ENCODE assay signal across 2 cellular contexts in genomic region chr1:1069061-1069710, GRCh38.
TF ChIP-seq lines count a peak whose summit lies in the region.

No MANE protein-coding gene starts in this region.

TF ChIP-seq in HEK293, 187 proteins besides CTCF, POLR2A, EP300 and RAD21 (continued from another document and continues in another):
- TF ChIP-seq ZNF768 (tag by site-specific recombination; IDR thresholded peaks at IDR 0.05): no peak
- TF ChIP-seq SP7 (tag by site-specific recombination; IDR thresholded peaks at IDR 0.05): 0 out of 2 replicates have a peak, but pooled peaks have one; percentile 17
- TF ChIP-seq, protein P1, sequence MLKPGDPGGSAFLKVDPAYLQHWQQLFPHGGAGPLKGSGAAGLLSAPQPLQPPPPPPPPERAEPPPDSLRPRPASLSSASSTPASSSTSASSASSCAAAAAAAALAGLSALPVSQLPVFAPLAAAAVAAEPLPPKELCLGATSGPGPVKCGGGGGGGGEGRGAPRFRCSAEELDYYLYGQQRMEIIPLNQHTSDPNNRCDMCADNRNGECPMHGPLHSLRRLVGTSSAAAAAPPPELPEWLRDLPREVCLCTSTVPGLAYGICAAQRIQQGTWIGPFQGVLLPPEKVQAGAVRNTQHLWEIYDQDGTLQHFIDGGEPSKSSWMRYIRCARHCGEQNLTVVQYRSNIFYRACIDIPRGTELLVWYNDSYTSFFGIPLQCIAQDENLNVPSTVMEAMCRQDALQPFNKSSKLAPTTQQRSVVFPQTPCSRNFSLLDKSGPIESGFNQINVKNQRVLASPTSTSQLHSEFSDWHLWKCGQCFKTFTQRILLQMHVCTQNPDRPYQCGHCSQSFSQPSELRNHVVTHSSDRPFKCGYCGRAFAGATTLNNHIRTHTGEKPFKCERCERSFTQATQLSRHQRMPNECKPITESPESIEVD (tag by site-specific recombination; IDR thresholded peaks at IDR 0.05): no peak
- TF ChIP-seq, protein P2, sequence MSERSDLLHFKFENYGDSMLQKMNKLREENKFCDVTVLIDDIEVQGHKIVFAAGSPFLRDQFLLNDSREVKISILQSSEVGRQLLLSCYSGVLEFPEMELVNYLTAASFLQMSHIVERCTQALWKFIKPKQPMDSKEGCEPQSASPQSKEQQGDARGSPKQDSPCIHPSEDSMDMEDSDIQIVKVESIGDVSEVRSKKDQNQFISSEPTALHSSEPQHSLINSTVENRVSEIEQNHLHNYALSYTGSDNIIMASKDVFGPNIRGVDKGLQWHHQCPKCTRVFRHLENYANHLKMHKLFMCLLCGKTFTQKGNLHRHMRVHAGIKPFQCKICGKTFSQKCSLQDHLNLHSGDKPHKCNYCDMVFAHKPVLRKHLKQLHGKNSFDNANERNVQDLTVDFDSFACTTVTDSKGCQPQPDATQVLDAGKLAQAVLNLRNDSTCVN (tag by site-specific recombination; optimal IDR thresholded peaks at IDR 0.05): peak; percentile 56
- no peak for TF ChIP-seq ZNF76 (tag by site-specific recombination; IDR thresholded peaks at IDR 0.05; ENCODE audit: borderline replicate concordance, low read depth)
- TF ChIP-seq PBX3 (CRISPR knock-in tag; IDR thresholded peaks at IDR 0.05): 0 out of 2 replicates have a peak, but pooled peaks have one; percentile 30
- TF ChIP-seq, protein P3, sequence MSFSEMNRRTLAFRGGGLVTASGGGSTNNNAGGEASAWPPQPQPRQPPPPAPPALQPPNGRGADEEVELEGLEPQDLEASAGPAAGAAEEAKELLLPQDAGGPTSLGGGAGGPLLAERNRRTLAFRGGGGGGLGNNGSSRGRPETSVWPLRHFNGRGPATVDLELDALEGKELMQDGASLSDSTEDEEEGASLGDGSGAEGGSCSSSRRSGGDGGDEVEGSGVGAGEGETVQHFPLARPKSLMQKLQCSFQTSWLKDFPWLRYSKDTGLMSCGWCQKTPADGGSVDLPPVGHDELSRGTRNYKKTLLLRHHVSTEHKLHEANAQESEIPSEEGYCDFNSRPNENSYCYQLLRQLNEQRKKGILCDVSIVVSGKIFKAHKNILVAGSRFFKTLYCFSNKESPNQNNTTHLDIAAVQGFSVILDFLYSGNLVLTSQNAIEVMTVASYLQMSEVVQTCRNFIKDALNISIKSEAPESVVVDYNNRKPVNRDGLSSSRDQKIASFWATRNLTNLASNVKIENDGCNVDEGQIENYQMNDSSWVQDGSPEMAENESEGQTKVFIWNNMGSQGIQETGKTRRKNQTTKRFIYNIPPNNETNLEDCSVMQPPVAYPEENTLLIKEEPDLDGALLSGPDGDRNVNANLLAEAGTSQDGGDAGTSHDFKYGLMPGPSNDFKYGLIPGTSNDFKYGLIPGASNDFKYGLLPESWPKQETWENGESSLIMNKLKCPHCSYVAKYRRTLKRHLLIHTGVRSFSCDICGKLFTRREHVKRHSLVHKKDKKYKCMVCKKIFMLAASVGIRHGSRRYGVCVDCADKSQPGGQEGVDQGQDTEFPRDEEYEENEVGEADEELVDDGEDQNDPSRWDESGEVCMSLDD (tag by site-specific recombination; IDR thresholded peaks at IDR 0.05): peak; percentile 56; the same call in 1 of the 2 replicates
- no peak for TF ChIP-seq ZNF202 (tag by site-specific recombination; IDR thresholded peaks at IDR 0.05; ENCODE audit: borderline replicate concordance)
- TF ChIP-seq ZNF335 (tag by site-specific recombination; conservative IDR thresholded peaks at IDR 0.05): no peak
- TF ChIP-seq ZNF416 (tag by site-specific recombination; IDR thresholded peaks at IDR 0.05): no peak
- no peak for TF ChIP-seq ZNF501 (tag by site-specific recombination; IDR thresholded peaks at IDR 0.05)
- no peak for TF ChIP-seq ZNF350 (tag by site-specific recombination; IDR thresholded peaks at IDR 0.05)
- TF ChIP-seq ZNF777 (tag by site-specific recombination; IDR thresholded peaks at IDR 0.05; ENCODE audit: borderline replicate concordance): no peak
- TF ChIP-seq ZNF664 (tag by site-specific recombination; IDR thresholded peaks at IDR 0.05): no peak
- TF ChIP-seq ZNF174 (tag by site-specific recombination; IDR thresholded peaks at IDR 0.05): no peak
- no peak for TF ChIP-seq ZNF121 (tag by site-specific recombination; IDR thresholded peaks at IDR 0.05)

TF ChIP-seq in HepG2, 621 proteins besides CTCF, POLR2A, EP300 and RAD21 (continued from another document and continues in another):
- TF ChIP-seq ERF (CRISPR knock-in tag; IDR thresholded peaks at IDR 0.05) (no peak), POLR2G (IDR thresholded peaks at IDR 0.05; ENCODE audit: low read depth, low read length) (0 out of 2 replicates have a peak, but pooled peaks have one; percentile 31), CHD2 (IDR thresholded peaks at IDR 0.05; ENCODE audit: low read depth, low read length) (peak; percentile 78), CCAR2 (optimal IDR thresholded peaks at IDR 0.05; ENCODE audit: low read depth, low read length) (no peak), FOXK2 (IDR thresholded peaks at IDR 0.05) (no peak), PHB2 (IDR thresholded peaks at IDR 0.05; ENCODE audit: partially characterized antibody) (no peak), ONECUT2 (CRISPR knock-in tag; IDR thresholded peaks at IDR 0.05) (no peak), NFE2 (CRISPR knock-in tag; IDR thresholded peaks at IDR 0.05) (no peak), RFX3 (CRISPR knock-in tag; IDR thresholded peaks at IDR 0.05) (peak; percentile 84), KLF9 (CRISPR knock-in tag; IDR thresholded peaks at IDR 0.05; ENCODE audit: low read depth) (peak; percentile 92), TBX2 (CRISPR knock-in tag; IDR thresholded peaks at IDR 0.05; ENCODE audit: borderline replicate concordance) (0 out of 2 replicates have a peak, but pooled peaks have one; percentile 30), RFX5 (IDR thresholded peaks at IDR 0.05; ENCODE audit: low read depth, low read length) (no peak), ZNF225 (CRISPR knock-in tag; IDR thresholded peaks at IDR 0.05) (no peak), ZZZ3 (CRISPR knock-in tag; IDR thresholded peaks at IDR 0.05; ENCODE audit: borderline replicate concordance) (no peak), ZKSCAN5 (CRISPR knock-in tag; IDR thresholded peaks at IDR 0.05) (no peak), ZNF543 (CRISPR knock-in tag; IDR thresholded peaks at IDR 0.05) (0 out of 2 replicates have a peak, but pooled peaks have one; percentile 29), ZNF891 (CRISPR knock-in tag; IDR thresholded peaks at IDR 0.05) (peak; percentile 69; the same call in 1 of the 2 replicates), HMGA1 (CRISPR knock-in tag; conservative IDR thresholded peaks at IDR 0.05) (no peak), KAT7 (CRISPR knock-in tag; IDR thresholded peaks at IDR 0.05; ENCODE audit: borderline replicate concordance) (no peak), KDM2A (CRISPR knock-in tag; IDR thresholded peaks at IDR 0.05; ENCODE audit: borderline replicate concordance, low read depth) (peak; percentile 65), ZNF292 (CRISPR knock-in tag; IDR thresholded peaks at IDR 0.05; ENCODE audit: borderline replicate concordance, low read depth) (no peak), ZBTB2 (CRISPR knock-in tag; IDR thresholded peaks at IDR 0.05; ENCODE audit: low read depth) (no peak; the same call in 1 of the 2 replicates), MIER3 (CRISPR knock-in tag; IDR thresholded peaks at IDR 0.05; ENCODE audit: borderline replicate concordance) (0 out of 2 replicates have a peak, but pooled peaks have one; percentile 27), KMT2A (CRISPR knock-in tag; IDR thresholded peaks at IDR 0.05) (no peak), KLF12 (CRISPR knock-in tag; IDR thresholded peaks at IDR 0.05; ENCODE audit: borderline replicate concordance) (peak; percentile 62; the same call in 1 of the 2 replicates), TGIF2 (CRISPR knock-in tag; IDR thresholded peaks at IDR 0.05) (0 out of 2 replicates have a peak, but pooled peaks have one; percentile 34), ZSCAN31 (CRISPR knock-in tag; IDR thresholded peaks at IDR 0.05; ENCODE audit: low read depth) (no peak)
- TF ChIP-seq, protein P4, sequence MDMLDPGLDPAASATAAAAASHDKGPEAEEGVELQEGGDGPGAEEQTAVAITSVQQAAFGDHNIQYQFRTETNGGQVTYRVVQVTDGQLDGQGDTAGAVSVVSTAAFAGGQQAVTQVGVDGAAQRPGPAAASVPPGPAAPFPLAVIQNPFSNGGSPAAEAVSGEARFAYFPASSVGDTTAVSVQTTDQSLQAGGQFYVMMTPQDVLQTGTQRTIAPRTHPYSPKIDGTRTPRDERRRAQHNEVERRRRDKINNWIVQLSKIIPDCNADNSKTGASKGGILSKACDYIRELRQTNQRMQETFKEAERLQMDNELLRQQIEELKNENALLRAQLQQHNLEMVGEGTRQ (IDR thresholded peaks at IDR 0.05; ENCODE audit: low read depth, low read length): no peak
- TF ChIP-seq, protein P4 (CRISPR knock-in tag; IDR thresholded peaks at IDR 0.05; ENCODE audit: borderline replicate concordance): no peak
- TF ChIP-seq, protein P5, sequence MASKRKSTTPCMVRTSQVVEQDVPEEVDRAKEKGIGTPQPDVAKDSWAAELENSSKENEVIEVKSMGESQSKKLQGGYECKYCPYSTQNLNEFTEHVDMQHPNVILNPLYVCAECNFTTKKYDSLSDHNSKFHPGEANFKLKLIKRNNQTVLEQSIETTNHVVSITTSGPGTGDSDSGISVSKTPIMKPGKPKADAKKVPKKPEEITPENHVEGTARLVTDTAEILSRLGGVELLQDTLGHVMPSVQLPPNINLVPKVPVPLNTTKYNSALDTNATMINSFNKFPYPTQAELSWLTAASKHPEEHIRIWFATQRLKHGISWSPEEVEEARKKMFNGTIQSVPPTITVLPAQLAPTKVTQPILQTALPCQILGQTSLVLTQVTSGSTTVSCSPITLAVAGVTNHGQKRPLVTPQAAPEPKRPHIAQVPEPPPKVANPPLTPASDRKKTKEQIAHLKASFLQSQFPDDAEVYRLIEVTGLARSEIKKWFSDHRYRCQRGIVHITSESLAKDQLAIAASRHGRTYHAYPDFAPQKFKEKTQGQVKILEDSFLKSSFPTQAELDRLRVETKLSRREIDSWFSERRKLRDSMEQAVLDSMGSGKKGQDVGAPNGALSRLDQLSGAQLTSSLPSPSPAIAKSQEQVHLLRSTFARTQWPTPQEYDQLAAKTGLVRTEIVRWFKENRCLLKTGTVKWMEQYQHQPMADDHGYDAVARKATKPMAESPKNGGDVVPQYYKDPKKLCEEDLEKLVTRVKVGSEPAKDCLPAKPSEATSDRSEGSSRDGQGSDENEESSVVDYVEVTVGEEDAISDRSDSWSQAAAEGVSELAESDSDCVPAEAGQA (IDR thresholded peaks at IDR 0.05; ENCODE audit: low read depth): no peak
- TF ChIP-seq, protein P5 (CRISPR knock-in tag; IDR thresholded peaks at IDR 0.05; ENCODE audit: borderline replicate concordance): no peak
- TF ChIP-seq, protein P6, sequence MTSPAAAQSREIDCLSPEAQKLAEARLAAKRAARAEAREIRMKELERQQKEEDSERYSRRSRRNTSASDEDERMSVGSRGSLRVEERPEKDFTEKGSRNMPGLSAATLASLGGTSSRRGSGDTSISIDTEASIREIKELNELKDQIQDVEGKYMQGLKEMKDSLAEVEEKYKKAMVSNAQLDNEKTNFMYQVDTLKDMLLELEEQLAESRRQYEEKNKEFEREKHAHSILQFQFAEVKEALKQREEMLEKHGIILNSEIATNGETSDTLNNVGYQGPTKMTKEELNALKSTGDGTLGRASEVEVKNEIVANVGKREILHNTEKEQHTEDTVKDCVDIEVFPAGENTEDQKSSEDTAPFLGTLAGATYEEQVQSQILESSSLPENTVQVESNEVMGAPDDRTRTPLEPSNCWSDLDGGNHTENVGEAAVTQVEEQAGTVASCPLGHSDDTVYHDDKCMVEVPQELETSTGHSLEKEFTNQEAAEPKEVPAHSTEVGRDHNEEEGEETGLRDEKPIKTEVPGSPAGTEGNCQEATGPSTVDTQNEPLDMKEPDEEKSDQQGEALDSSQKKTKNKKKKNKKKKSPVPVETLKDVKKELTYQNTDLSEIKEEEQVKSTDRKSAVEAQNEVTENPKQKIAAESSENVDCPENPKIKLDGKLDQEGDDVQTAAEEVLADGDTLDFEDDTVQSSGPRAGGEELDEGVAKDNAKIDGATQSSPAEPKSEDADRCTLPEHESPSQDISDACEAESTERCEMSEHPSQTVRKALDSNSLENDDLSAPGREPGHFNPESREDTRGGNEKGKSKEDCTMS (CRISPR knock-in tag; conservative IDR thresholded peaks at IDR 0.05): no peak
